Comparison of ENCODE assay signal across 1 cellular context in the genomic region with DNA sequence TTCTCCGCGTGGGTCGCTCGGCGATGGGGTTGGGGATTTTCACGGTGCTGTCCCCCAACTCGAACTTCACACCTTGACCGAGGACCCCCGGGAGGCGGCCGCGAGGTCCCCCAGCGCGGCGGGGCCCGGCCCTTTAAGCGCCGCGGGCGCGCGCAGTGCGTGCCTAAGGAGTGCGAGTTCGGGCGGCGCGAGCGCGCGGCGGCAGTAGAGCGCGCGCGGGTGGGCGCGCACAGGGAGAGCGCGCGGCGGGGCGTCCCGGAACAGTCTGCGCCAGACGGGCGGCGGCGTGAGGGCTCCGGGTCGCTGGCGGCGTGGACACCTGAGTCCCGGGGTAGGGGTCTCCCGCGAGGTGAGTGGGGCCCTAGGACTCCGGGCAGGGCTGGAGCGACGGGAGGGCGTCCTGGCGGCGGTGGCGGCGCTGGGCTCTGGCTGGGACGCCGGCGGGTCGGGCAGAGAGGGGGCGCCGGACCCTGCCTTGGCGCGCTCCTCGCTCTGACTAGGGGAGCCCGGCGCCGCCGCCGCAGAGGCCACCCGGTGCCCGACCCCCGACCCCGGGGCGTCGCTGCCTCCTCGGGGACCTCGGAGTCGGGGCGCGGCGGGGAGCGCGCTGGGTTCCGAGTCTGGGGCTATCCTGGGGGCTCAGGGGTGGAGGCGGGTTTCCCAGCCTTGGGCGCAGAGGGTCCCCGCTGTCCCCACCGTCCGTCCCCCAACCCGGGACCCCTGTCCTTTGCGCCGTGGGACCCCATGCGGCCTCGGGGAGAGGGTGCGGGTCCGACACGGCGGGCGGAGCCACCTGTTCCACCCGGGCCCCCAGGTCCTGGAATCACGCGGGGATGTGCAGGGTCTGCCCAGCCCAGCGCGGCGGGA.
TF ChIP-seq lines count a peak whose summit lies in the region.

A gene with protein sequence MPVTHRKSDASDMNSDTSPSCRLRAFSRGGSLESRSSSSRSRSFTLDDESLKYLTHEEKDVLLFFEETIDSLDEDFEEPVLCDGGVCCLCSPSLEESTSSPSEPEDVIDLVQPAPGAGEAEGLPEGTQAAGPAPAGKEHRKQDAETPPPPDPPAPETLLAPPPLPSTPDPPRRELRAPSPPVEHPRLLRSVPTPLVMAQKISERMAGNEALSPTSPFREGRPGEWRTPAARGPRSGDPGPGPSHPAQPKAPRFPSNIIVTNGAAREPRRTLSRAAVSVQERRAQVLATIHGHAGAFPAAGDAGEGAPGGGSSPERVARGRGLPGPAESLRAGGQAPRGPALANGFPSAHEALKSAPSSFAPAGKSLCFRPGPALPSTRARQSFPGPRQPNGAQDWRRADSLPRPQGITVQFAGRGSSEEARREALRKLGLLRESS (plus strand): TSS at position 235 of the 867 bp plus-strand sequence. CDS start 28,722 bp downstream, outside the sequence.

TF ChIP-seq in HepG2, 621 proteins besides CTCF, POLR2A, EP300 and RAD21 (continued from another document and continues in another):
- TF ChIP-seq, protein P1, sequence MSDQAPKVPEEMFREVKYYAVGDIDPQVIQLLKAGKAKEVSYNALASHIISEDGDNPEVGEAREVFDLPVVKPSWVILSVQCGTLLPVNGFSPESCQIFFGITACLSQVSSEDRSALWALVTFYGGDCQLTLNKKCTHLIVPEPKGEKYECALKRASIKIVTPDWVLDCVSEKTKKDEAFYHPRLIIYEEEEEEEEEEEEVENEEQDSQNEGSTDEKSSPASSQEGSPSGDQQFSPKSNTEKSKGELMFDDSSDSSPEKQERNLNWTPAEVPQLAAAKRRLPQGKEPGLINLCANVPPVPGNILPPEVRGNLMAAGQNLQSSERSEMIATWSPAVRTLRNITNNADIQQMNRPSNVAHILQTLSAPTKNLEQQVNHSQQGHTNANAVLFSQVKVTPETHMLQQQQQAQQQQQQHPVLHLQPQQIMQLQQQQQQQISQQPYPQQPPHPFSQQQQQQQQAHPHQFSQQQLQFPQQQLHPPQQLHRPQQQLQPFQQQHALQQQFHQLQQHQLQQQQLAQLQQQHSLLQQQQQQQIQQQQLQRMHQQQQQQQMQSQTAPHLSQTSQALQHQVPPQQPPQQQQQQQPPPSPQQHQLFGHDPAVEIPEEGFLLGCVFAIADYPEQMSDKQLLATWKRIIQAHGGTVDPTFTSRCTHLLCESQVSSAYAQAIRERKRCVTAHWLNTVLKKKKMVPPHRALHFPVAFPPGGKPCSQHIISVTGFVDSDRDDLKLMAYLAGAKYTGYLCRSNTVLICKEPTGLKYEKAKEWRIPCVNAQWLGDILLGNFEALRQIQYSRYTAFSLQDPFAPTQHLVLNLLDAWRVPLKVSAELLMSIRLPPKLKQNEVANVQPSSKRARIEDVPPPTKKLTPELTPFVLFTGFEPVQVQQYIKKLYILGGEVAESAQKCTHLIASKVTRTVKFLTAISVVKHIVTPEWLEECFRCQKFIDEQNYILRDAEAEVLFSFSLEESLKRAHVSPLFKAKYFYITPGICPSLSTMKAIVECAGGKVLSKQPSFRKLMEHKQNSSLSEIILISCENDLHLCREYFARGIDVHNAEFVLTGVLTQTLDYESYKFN (CRISPR knock-in tag; conservative IDR thresholded peaks at IDR 0.05), result no peak; the same call in 1 of the 2 replicates
- TF ChIP-seq ZNF605 (CRISPR knock-in tag; IDR thresholded peaks at IDR 0.05), result no peak
- no peak for TF ChIP-seq ZNF619 (CRISPR knock-in tag; IDR thresholded peaks at IDR 0.05)
- no peak for TF ChIP-seq CHD2 (IDR thresholded peaks at IDR 0.05; ENCODE audit: low read depth, low read length)
- no peak for TF ChIP-seq RFX1 (IDR thresholded peaks at IDR 0.05)
- TF ChIP-seq, protein P2, sequence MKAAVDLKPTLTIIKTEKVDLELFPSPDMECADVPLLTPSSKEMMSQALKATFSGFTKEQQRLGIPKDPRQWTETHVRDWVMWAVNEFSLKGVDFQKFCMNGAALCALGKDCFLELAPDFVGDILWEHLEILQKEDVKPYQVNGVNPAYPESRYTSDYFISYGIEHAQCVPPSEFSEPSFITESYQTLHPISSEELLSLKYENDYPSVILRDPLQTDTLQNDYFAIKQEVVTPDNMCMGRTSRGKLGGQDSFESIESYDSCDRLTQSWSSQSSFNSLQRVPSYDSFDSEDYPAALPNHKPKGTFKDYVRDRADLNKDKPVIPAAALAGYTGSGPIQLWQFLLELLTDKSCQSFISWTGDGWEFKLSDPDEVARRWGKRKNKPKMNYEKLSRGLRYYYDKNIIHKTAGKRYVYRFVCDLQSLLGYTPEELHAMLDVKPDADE (CRISPR knock-in tag; IDR thresholded peaks at IDR 0.05), result no peak
- TF ChIP-seq ZNF260 (CRISPR knock-in tag; IDR thresholded peaks at IDR 0.05; ENCODE audit: borderline replicate concordance, low read depth), result no peak
- no peak for TF ChIP-seq NFIC (IDR thresholded peaks at IDR 0.05; ENCODE audit: low read length)
- no peak for TF ChIP-seq MATR3 (CRISPR knock-in tag; IDR thresholded peaks at IDR 0.05)
- no peak for TF ChIP-seq XBP1 (CRISPR knock-in tag; IDR thresholded peaks at IDR 0.05)
- TF ChIP-seq, protein P3, sequence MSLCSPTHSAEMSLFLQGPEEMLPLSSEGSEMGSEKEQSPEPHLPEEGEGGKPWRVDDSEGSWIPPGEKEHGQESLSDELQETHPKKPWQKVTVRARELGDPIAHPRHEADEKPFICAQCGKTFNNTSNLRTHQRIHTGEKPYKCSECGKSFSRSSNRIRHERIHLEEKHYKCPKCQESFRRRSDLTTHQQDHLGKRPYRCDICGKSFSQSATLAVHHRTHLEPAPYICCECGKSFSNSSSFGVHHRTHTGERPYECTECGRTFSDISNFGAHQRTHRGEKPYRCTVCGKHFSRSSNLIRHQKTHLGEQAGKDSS (CRISPR knock-in tag; IDR thresholded peaks at IDR 0.05; ENCODE audit: borderline replicate concordance, low read depth), result peak; percentile 49
- TF ChIP-seq PPARG (CRISPR knock-in tag; conservative IDR thresholded peaks at IDR 0.05), result no peak
- TF ChIP-seq, protein P4, sequence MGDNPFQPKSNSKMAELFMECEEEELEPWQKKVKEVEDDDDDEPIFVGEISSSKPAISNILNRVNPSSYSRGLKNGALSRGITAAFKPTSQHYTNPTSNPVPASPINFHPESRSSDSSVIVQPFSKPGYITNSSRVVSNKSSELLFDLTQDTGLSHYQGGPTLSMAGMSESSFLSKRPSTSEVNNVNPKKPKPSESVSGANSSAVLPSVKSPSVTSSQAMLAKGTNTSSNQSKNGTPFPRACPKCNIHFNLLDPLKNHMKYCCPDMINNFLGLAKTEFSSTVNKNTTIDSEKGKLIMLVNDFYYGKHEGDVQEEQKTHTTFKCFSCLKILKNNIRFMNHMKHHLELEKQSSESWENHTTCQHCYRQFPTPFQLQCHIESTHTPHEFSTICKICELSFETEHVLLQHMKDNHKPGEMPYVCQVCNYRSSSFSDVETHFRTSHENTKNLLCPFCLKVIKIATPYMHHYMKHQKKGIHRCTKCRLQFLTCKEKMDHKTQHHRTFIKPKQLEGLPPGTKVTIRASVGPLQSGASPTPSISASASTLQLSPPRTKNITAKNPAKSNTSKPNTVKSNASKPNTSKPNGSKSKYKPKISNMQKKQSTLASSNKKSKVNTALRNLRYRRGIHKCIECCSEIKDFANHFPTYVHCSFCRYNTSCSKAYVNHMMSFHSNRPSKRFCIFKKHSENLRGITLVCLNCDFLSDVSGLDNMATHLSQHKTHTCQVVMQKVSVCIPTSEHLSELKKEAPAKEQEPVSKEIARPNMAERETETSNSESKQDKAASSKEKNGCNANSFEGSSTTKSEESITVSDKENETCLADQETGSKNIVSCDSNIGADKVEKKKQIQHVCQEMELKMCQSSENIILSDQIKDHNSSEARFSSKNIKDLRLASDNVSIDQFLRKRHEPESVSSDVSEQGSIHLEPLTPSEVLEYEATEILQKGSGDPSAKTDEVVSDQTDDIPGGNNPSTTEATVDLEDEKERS (CRISPR knock-in tag; IDR thresholded peaks at IDR 0.05), result no peak
- TF ChIP-seq POLR2G (IDR thresholded peaks at IDR 0.05; ENCODE audit: low read depth, low read length), result peak; percentile 84
- TF ChIP-seq, protein P5, sequence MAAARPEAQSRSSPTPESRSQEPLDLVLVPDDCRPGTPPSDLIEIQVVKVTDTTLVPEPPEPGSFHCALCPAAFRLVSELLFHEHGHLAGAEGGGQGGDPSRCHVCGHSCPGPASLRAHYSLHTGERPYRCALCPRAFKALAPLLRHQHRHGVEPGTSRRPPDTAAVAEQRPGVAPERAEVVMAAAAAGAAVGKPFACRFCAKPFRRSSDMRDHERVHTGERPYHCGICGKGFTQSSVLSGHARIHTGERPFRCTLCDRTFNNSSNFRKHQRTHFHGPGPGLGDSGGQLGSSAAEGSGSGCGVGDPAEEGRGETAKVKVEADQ (CRISPR knock-in tag; IDR thresholded peaks at IDR 0.05; ENCODE audit: borderline replicate concordance), result no peak; the same call in 1 of the 2 replicates
- TF ChIP-seq SIX1 (CRISPR knock-in tag; IDR thresholded peaks at IDR 0.05; ENCODE audit: borderline replicate concordance), result no peak
- no peak for TF ChIP-seq PCBP1 (IDR thresholded peaks at IDR 0.05; ENCODE audit: borderline replicate concordance, low read depth, low read length)
- TF ChIP-seq, protein P6, sequence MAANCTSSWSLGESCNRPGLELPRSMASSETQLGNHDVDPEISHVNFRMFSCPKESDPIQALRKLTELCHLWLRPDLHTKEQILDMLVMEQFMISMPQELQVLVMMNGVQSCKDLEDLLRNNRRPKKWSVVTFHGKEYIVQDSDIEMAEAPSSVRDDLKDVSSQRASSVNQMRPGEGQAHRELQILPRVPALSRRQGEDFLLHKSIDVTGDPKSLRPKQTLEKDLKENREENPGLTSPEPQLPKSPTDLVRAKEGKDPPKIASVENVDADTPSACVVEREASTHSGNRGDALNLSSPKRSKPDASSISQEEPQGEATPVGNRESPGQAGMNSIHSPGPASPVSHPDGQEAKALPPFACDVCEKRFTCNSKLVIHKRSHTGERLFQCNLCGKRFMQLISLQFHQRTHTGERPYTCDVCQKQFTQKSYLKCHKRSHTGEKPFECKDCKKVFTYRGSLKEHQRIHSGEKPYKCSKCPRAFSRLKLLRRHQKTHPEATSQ (CRISPR knock-in tag; IDR thresholded peaks at IDR 0.05; ENCODE audit: borderline replicate concordance), result no peak
- TF ChIP-seq ZFYVE20 (CRISPR knock-in tag; IDR thresholded peaks at IDR 0.05; ENCODE audit: borderline replicate concordance, low read depth), result no peak
- TF ChIP-seq FOXC1 (CRISPR knock-in tag; IDR thresholded peaks at IDR 0.05; ENCODE audit: borderline replicate concordance), result no peak
- TF ChIP-seq, protein P7, sequence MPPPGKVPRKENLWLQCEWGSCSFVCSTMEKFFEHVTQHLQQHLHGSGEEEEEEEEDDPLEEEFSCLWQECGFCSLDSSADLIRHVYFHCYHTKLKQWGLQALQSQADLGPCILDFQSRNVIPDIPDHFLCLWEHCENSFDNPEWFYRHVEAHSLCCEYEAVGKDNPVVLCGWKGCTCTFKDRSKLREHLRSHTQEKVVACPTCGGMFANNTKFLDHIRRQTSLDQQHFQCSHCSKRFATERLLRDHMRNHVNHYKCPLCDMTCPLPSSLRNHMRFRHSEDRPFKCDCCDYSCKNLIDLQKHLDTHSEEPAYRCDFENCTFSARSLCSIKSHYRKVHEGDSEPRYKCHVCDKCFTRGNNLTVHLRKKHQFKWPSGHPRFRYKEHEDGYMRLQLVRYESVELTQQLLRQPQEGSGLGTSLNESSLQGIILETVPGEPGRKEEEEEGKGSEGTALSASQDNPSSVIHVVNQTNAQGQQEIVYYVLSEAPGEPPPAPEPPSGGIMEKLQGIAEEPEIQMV (CRISPR knock-in tag; IDR thresholded peaks at IDR 0.05; ENCODE audit: low read depth), result no peak
- TF ChIP-seq, protein P8, sequence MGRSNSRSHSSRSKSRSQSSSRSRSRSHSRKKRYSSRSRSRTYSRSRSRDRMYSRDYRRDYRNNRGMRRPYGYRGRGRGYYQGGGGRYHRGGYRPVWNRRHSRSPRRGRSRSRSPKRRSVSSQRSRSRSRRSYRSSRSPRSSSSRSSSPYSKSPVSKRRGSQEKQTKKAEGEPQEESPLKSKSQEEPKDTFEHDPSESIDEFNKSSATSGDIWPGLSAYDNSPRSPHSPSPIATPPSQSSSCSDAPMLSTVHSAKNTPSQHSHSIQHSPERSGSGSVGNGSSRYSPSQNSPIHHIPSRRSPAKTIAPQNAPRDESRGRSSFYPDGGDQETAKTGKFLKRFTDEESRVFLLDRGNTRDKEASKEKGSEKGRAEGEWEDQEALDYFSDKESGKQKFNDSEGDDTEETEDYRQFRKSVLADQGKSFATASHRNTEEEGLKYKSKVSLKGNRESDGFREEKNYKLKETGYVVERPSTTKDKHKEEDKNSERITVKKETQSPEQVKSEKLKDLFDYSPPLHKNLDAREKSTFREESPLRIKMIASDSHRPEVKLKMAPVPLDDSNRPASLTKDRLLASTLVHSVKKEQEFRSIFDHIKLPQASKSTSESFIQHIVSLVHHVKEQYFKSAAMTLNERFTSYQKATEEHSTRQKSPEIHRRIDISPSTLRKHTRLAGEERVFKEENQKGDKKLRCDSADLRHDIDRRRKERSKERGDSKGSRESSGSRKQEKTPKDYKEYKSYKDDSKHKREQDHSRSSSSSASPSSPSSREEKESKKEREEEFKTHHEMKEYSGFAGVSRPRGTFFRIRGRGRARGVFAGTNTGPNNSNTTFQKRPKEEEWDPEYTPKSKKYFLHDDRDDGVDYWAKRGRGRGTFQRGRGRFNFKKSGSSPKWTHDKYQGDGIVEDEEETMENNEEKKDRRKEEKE (IDR thresholded peaks at IDR 0.05), result no peak
- TF ChIP-seq HOXA9 (CRISPR knock-in tag; IDR thresholded peaks at IDR 0.05; ENCODE audit: borderline replicate concordance), result no peak
- TF ChIP-seq TSC22D2 (CRISPR knock-in tag; IDR thresholded peaks at IDR 0.05; ENCODE audit: borderline replicate concordance), result no peak
- TF ChIP-seq PHB2 (IDR thresholded peaks at IDR 0.05; ENCODE audit: partially characterized antibody), result no peak
- TF ChIP-seq, protein P9, sequence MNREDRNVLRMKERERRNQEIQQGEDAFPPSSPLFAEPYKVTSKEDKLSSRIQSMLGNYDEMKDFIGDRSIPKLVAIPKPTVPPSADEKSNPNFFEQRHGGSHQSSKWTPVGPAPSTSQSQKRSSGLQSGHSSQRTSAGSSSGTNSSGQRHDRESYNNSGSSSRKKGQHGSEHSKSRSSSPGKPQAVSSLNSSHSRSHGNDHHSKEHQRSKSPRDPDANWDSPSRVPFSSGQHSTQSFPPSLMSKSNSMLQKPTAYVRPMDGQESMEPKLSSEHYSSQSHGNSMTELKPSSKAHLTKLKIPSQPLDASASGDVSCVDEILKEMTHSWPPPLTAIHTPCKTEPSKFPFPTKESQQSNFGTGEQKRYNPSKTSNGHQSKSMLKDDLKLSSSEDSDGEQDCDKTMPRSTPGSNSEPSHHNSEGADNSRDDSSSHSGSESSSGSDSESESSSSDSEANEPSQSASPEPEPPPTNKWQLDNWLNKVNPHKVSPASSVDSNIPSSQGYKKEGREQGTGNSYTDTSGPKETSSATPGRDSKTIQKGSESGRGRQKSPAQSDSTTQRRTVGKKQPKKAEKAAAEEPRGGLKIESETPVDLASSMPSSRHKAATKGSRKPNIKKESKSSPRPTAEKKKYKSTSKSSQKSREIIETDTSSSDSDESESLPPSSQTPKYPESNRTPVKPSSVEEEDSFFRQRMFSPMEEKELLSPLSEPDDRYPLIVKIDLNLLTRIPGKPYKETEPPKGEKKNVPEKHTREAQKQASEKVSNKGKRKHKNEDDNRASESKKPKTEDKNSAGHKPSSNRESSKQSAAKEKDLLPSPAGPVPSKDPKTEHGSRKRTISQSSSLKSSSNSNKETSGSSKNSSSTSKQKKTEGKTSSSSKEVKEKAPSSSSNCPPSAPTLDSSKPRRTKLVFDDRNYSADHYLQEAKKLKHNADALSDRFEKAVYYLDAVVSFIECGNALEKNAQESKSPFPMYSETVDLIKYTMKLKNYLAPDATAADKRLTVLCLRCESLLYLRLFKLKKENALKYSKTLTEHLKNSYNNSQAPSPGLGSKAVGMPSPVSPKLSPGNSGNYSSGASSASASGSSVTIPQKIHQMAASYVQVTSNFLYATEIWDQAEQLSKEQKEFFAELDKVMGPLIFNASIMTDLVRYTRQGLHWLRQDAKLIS (CRISPR knock-in tag; IDR thresholded peaks at IDR 0.05), result no peak
- no peak for TF ChIP-seq ZNF589 (CRISPR knock-in tag; conservative IDR thresholded peaks at IDR 0.05)
- TF ChIP-seq ZNF777 (CRISPR knock-in tag; IDR thresholded peaks at IDR 0.05), result peak; percentile 76
- no peak for TF ChIP-seq SCMH1 (CRISPR knock-in tag; IDR thresholded peaks at IDR 0.05; ENCODE audit: borderline replicate concordance)
- peak; percentile 48 for TF ChIP-seq ASH2L (IDR thresholded peaks at IDR 0.05; ENCODE audit: insufficient read length, low read depth, low read length)
